ENCODE assay signal across 12 cellular contexts in the genomic region with DNA sequence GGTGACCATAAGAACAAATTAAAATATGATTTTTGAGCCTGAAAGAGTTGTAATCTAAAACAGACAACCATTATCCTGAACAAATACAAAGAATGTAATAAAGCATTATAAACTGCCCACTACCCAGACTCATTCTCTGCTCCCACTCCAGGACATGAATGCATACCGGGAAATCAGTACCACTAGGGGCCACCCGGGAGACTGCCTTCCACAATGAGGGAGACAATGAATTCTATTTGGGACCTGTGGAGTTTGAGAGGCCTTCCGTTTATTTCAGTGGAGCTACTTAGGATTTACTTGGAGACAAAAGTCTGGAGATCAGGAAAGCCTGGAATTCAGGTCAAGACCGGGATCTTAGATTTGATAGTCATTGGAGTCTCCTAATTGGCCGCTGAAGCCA. TPM values are rescaled to one million over a fixed set of nuclear protein-coding genes. Genes with fewer than 3 reads are reported as not detected.
A peak's percentile ranks its signal among the peaks of the same experiment; 100 is the strongest.
DNase-seq lines count a peak whose midpoint lies in the region; ATAC-seq and TF ChIP-seq lines count a peak whose summit lies in the region.
"Had no signal": no experiment of that assay in that cellular context is flagged by ENCODE, and none has a peak within 500 bp of the region (broad histone marks: within the 10 kb centered on the region; RNA-seq: fewer than 3 reads in every experiment).

No MANE protein-coding gene starts in this region.

- 0 out of 2 replicates have a peak, but pooled peaks cover 9% of the 10 kb centered on the region for H3F3A ChIP-seq in GM23248 (ENCODE audit: insufficient read depth)
- peaks cover 41% of the 10 kb centered on the region for H3F3A ChIP-seq in neural progenitor cell (ENCODE audit: low read depth)

- no peaks in the 10 kb centered on the region for H3K9me3 ChIP-seq in GM23248 (ENCODE audit: low read depth)
- H3K9me3 ChIP-seq in neural progenitor cell (ENCODE audit: low read depth) = no peaks in the 10 kb centered on the region
- H3K9me3 ChIP-seq: esophagus muscularis mucosa, transverse colon had no signal

- H3K4me3 ChIP-seq in GM23248 (no peak overlapping the region), fibroblast of the aortic adventitia (ENCODE audit: low read depth, low read length) (no peak overlapping the region), neural progenitor cell (no peak overlapping the region)
- H3K4me3 ChIP-seq: esophagus muscularis mucosa, transverse colon had no signal

- H3K27me3 Mint-ChIP-seq in neural progenitor cell (ENCODE audit: insufficient read depth, low read depth) = no peaks in the 10 kb centered on the region
- H3K27me3 Mint-ChIP-seq: activated CD4-positive, alpha-beta T cell treated with anti-CD3 and anti-CD28 coated beads for 36 hours had no signal

- H3K27me3 ChIP-seq in GM23248 (replicated peaks; ENCODE audit: insufficient read depth) (no peaks in the 10 kb centered on the region), neural progenitor cell (no peaks in the 10 kb centered on the region)
- H3K27me3 ChIP-seq: esophagus muscularis mucosa, transverse colon had no signal

- H3K4me3 Mint-ChIP-seq in neural progenitor cell = no peak overlapping the region
- H3K4me3 Mint-ChIP-seq: activated CD4-positive, alpha-beta T cell treated with anti-CD3 and anti-CD28 coated beads for 36 hours; activated T-cell treated with anti-CD3 and anti-CD28 coated beads, Interleukin-2, amount 50 U/mL, for 72 hours had no signal

- ATAC-seq in HG02938 (IDR thresholded peaks at IDR 0.05; ENCODE audit: unreplicated experiment) (no peak), HG03432 (IDR thresholded peaks at IDR 0.05; ENCODE audit: unreplicated experiment) (no peak)
- ATAC-seq: activated CD4-positive, alpha-beta T cell treated with anti-CD3 and anti-CD28 coated beads for 36 hours; activated T-cell treated with anti-CD3 and anti-CD28 coated beads, Interleukin-2, amount 50 U/mL, for 72 hours had no signal

- H3K9me2 ChIP-seq in GM23248 (ENCODE audit: insufficient read depth) = no peaks in the 10 kb centered on the region

- no peaks in the 10 kb centered on the region; the same call in 1 of the 2 replicates for H3K36me3 ChIP-seq in GM23248 (ENCODE audit: low read depth)
- no peaks in the 10 kb centered on the region for H3K36me3 ChIP-seq in neural progenitor cell
- H3K36me3 ChIP-seq: esophagus muscularis mucosa, transverse colon had no signal

- H3K27ac ChIP-seq in GM23248 (no peak overlapping the region), neural progenitor cell (no peak overlapping the region)
- H3K27ac ChIP-seq: esophagus muscularis mucosa, transverse colon had no signal

- no peaks in the 10 kb centered on the region for H4K20me1 ChIP-seq in GM23248 (ENCODE audit: insufficient read depth)
- peaks cover 5% of the 10 kb centered on the region for H4K20me1 ChIP-seq in neural progenitor cell (ENCODE audit: low read depth)

- no peak overlapping the region for H3K9ac ChIP-seq in GM23248
- no peak overlapping the region for H3K9ac ChIP-seq in neural progenitor cell

- 34 to 38% methylated on average over 5 of the region's 5 CpGs for WGBS in GM23248 (ENCODE audit: low coverage in 1 of 2, low lambda C conversion rate in 2 of 2, missing lambda C conversion rate in 2 of 2), 2 experiments

- H3K79me2 ChIP-seq in GM23248 (ENCODE audit: insufficient read depth) (no peaks in the 10 kb centered on the region), neural progenitor cell (ENCODE audit: low read depth) (no peaks in the 10 kb centered on the region)

- DNase-seq in GM23248 = peak; percentile 34
- DNase-seq in SK-MEL-5 (ENCODE audit: low read depth, low spot score) = peak; percentile 62
- DNase-seq in fibroblast of the aortic adventitia (ENCODE audit: low read depth) = no peak
- DNase-seq in neural progenitor cell (ENCODE audit: low spot score) = peak; percentile 77
- DNase-seq in NCI-H2171 (lab: John Stamatoyannopoulos, UW) = no peak
- DNase-seq: activated CD4-positive, alpha-beta T cell treated with anti-CD3 and anti-CD28 coated beads for 36 hours; activated T-cell treated with anti-CD3 and anti-CD28 coated beads, Interleukin-2, amount 50 U/mL, for 72 hours; NCI-H187 treated with DMSO at 0.1 percent for 48 hours; transverse colon had no signal

- in situ Hi-C loops in GM23248 (cut with MboI) (no loop called here), SK-MEL-5 (cut with HindIII; ENCODE audit: low pct_unique_long_range_greater_than_20kb, low sequenced_read_pairs) (no loop called here)

- H2AFZ ChIP-seq in GM23248 = peak overlapping the region; percentile 21; the same call in 1 of the 2 replicates
- H2AFZ ChIP-seq in neural progenitor cell (replicated peaks) = no peak overlapping the region

- H3K27ac Mint-ChIP-seq in neural progenitor cell = no peak overlapping the region
- H3K27ac Mint-ChIP-seq: activated CD4-positive, alpha-beta T cell treated with anti-CD3 and anti-CD28 coated beads for 36 hours; activated T-cell treated with anti-CD3 and anti-CD28 coated beads, Interleukin-2, amount 50 U/mL, for 72 hours had no signal

- no peaks in the 10 kb centered on the region for H3K36me3 Mint-ChIP-seq in neural progenitor cell

- H3K4me2 ChIP-seq in GM23248 (ENCODE audit: unreplicated experiment) (no peak overlapping the region), neural progenitor cell (peak overlapping the region; percentile 12)

- H3K9me3 Mint-ChIP-seq in neural progenitor cell = no peaks in the 10 kb centered on the region
- H3K9me3 Mint-ChIP-seq: activated T-cell treated with anti-CD3 and anti-CD28 coated beads, Interleukin-2, amount 50 U/mL, for 72 hours had no signal

- H3K4me1 Mint-ChIP-seq in neural progenitor cell = peaks cover 22% of the 10 kb centered on the region

- H3K4me1 ChIP-seq in GM23248 (ENCODE audit: insufficient read depth) (peaks cover 14% of the 10 kb centered on the region), neural progenitor cell (peaks cover 44% of the 10 kb centered on the region)
- H3K4me1 ChIP-seq: esophagus muscularis mucosa, transverse colon had no signal

- peak; percentile 51 for TF ChIP-seq CTCF in fibroblast of the aortic adventitia (IDR thresholded peaks at IDR 0.05; ENCODE audit: insufficient read depth, low read length)
- peak; percentile 47 for TF ChIP-seq CTCF in neural progenitor cell (IDR thresholded peaks at IDR 0.05)

RNA-seq across cellular contexts. Expression of a gene that starts 50.0 kb away (rescaled TPM):
- 44.1 and 48.3 TPM in 2 replicates for total RNA-seq in GM23248 (2014; rRNA removed; shearing (Covaris generic))
- polyA plus RNA-seq in GM23248 (2016; fragmentation: Nextera tagmentation; extraction: Ambion mirVana) = 13.0 TPM in 2 replicates
- total RNA-seq in SK-MEL-5 (2014; rRNA removed; shearing (Covaris generic)) = 41.5 and 42.8 TPM in 2 replicates
- polyA plus RNA-seq in SK-MEL-5 (2015; cell fraction: cytosol; rRNA removed) = 19.2 and 30.3 TPM in 2 replicates
- 60.2 and 75.4 TPM in 2 replicates for polyA plus RNA-seq in SK-MEL-5 (2015; cell fraction: nucleus; rRNA removed)
- total RNA-seq in fibroblast of the aortic adventitia (ENCODE audit: low replicate concordance) (34.4 and 52.6 TPM in 2 replicates), neural progenitor cell (ENCODE audit: low replicate concordance) (47.6 and 71.5 TPM in 2 replicates)

Comparison
In these comparisons a context has a peak if more than half of its experiments do, and no peak if none do; other contexts are left out.
1. DNase-seq: peak in GM23248 (single experiment), SK-MEL-5 (single experiment) and neural progenitor cell (single experiment); none in fibroblast of the aortic adventitia (single experiment) and NCI-H2171 (single experiment).